In genomic region chr15:60585743-60586708, GRCh38 we compare ENCODE assay signal across 8 cellular contexts.
A peak's percentile ranks its signal among the peaks of the same experiment; 100 is the strongest.
DNase-seq lines count a peak whose midpoint lies in the region; ATAC-seq, FAIRE-seq and TF ChIP-seq lines count a peak whose summit lies in the region.

No MANE protein-coding gene starts in this region.

- TF ChIP-seq CTCF in Caco-2 (IDR thresholded peaks at IDR 0.05; ENCODE audit: insufficient read depth in 1 of 2, low read depth in 1 of 2, low read length in 1 of 2, severe bottlenecking in 1 of 2, unreplicated experiment in 1 of 2) (peak; percentile 73 to 78), activated B cell treated with CpG ODN at 0.5 μM for 24 hours (IDR thresholded peaks at IDR 0.05) (peak; percentile 79), endothelial cell (IDR thresholded peaks at IDR 0.05; ENCODE audit: unreplicated experiment) (peak; percentile 93)

- no peaks in the 10 kb centered on the region for H3K27me3 ChIP-seq in Caco-2 (replicated peaks; ENCODE audit: control insufficient read depth, insufficient read depth, low read length)

- DNase-seq in Caco-2 (peak; percentile 57 to 76), HCEC 1CT (peak; percentile 76), NCI-H2227 treated with DMSO at 0.1 percent for 48 hours (lab: John Stamatoyannopoulos, UW) (peak; percentile 56), activated B cell treated with CpG ODN at 0.5 μM for 24 hours (no peak), endothelial cell (ENCODE audit: low spot score) (peak; percentile 59), midbrain (lab: John Stamatoyannopoulos, UW) (peak; percentile 73), urothelium cell line (ENCODE audit: low spot score) (peak; percentile 78)

- no peak for FAIRE-seq in urothelium cell line (lab: Jason Lieb, UNC)

- no peak overlapping the region for H3K27ac Mint-ChIP-seq in Caco-2 (ENCODE audit: unreplicated experiment)
- peak overlapping the region; percentile 32 for H3K27ac Mint-ChIP-seq in activated B cell treated with CpG ODN at 0.5 μM for 24 hours
- no peak overlapping the region for H3K27ac Mint-ChIP-seq in endothelial cell (ENCODE audit: unreplicated experiment)

- no peak overlapping the region for H3K4me3 ChIP-seq in Caco-2 (ENCODE audit: low read depth, low read length)

- peaks cover 1% of the 10 kb centered on the region; the same call in 1 of the 2 replicates for H3K36me3 ChIP-seq in Caco-2 (ENCODE audit: control insufficient read depth, insufficient read depth, low read length)

- CTCF ChIA-PET in Caco-2 (lab: Charles Lee) = interaction anchor here (0.5 to 2.1 kb wide), 5 partner anchors 65 to 1248 kb away, joined by 4 to 14 read pairs (median 5); no protein-coding TSS in a partner anchor
- CTCF ChIA-PET in activated B cell treated with CpG ODN at 0.5 μM for 24 hours (lab: Charles Lee) = interaction anchor here (0.8 to 7.2 kb wide), 13 partner anchors 11 to 1248 kb away, joined by 3 to 127 read pairs (median 4); no protein-coding TSS in a partner anchor

- H3K36me3 Mint-ChIP-seq in Caco-2 (ENCODE audit: insufficient read depth, unreplicated experiment) = peaks cover 11% of the 10 kb centered on the region
- no peaks in the 10 kb centered on the region for H3K36me3 Mint-ChIP-seq in activated B cell treated with CpG ODN at 0.5 μM for 24 hours (ENCODE audit: low read depth)
- H3K36me3 Mint-ChIP-seq in endothelial cell (ENCODE audit: low read depth, unreplicated experiment) = no peaks in the 10 kb centered on the region

- ATAC-seq in activated B cell treated with CpG ODN at 0.5 μM for 24 hours (ENCODE audit: low read depth) = peak; percentile 77
- ATAC-seq in GM18873 (IDR thresholded peaks at IDR 0.05; ENCODE audit: low FRiP score, unreplicated experiment) = no peak

- H3K4me3 Mint-ChIP-seq in Caco-2 (ENCODE audit: unreplicated experiment) (peak overlapping the region; percentile 5), activated B cell treated with CpG ODN at 0.5 μM for 24 hours (no peak overlapping the region), endothelial cell (ENCODE audit: unreplicated experiment) (no peak overlapping the region)

- BruUV-seq in Caco-2 (replicated peaks; lab: Mats Ljungman, UMichigan) = no TSS peak

- POLR2A ChIA-PET in Caco-2 (lab: Charles Lee) (no interaction called here), activated B cell treated with CpG ODN at 0.5 μM for 24 hours (lab: Charles Lee) (interaction anchor here (0.9 to 1.4 kb wide), 2 partner anchors 12 to 331 kb away, joined by 4 to 5 read pairs; no protein-coding TSS in a partner anchor)

- intact Hi-C loops in Caco-2 (cut with micrococcal nuclease; ENCODE audit: unreplicated experiment) = loop anchor here (1.0 to 5.0 kb wide), 4 partner anchors 79 to 596 kb away; no protein-coding TSS in a partner anchor
- intact Hi-C loops in activated B cell treated with CpG ODN at 0.5 μM for 24 hours (cut with micrococcal nuclease) = loop anchor here (1.0 to 10.0 kb wide), 7 partner anchors 17 to 1479 kb away; partner anchors contain the start of genes C2CD4A and VPS13C

- H3K9me3 Mint-ChIP-seq in Caco-2 (ENCODE audit: unreplicated experiment) (no peaks in the 10 kb centered on the region), activated B cell treated with CpG ODN at 0.5 μM for 24 hours (no peaks in the 10 kb centered on the region), endothelial cell (ENCODE audit: unreplicated experiment) (no peaks in the 10 kb centered on the region)

- H3K27me3 Mint-ChIP-seq in Caco-2 (ENCODE audit: insufficient read depth, unreplicated experiment) (no peaks in the 10 kb centered on the region), activated B cell treated with CpG ODN at 0.5 μM for 24 hours (peaks cover 27% of the 10 kb centered on the region), endothelial cell (ENCODE audit: unreplicated experiment) (peaks cover 1% of the 10 kb centered on the region)

- no peaks in the 10 kb centered on the region for H3K9me3 ChIP-seq in Caco-2

- H3K4me1 Mint-ChIP-seq in Caco-2 (ENCODE audit: low read depth, unreplicated experiment) = peaks cover 30% of the 10 kb centered on the region
- peaks cover 30% of the 10 kb centered on the region for H3K4me1 Mint-ChIP-seq in activated B cell treated with CpG ODN at 0.5 μM for 24 hours
- peaks cover 7% of the 10 kb centered on the region for H3K4me1 Mint-ChIP-seq in endothelial cell (ENCODE audit: unreplicated experiment)

- peaks cover 35% of the 10 kb centered on the region for H3K4me1 ChIP-seq in Caco-2
